Comparison of ENCODE assay signal across 33 cellular contexts in the genomic region with DNA sequence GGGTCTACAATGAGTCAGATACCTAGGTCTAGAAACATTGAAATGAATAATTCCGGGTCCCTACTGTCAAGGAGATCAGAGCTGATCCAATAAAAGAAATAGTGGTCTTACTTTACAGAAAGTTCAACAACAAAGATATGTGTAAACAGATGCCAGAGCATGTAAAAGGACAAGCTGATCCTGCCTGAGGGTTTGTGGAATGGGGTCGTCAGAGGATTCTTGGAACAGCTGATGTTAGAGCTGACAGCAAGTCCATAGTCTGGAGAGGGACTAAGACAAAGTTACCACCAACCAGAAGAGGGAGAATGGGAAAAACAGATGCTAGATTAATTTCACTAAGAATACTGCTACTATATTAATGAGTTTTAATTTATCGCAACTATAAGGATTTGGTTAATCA.
"Had no signal": no experiment of that assay in that cellular context is flagged by ENCODE, and none has a peak within 500 bp of the region (broad histone marks: within the 10 kb centered on the region; RNA-seq: fewer than 3 reads in every experiment).

No MANE protein-coding gene starts in this region.

- FAIRE-seq: endometrium, endothelial cell of umbilical vein had no signal

- H3K36me3 ChIP-seq: breast epithelium, colonic mucosa, gastrocnemius medialis had no signal

- H3K27me3 ChIP-seq: ascending aorta, breast epithelium, cardiac muscle cell, colonic mucosa, gastrocnemius medialis, heart left ventricle had no signal

- H3K27ac ChIP-seq: ascending aorta, breast epithelium, cardiac muscle cell, colonic mucosa, epithelial cell of prostate, gastrocnemius medialis, heart left ventricle had no signal

- H3K4me3 ChIP-seq: ascending aorta, breast epithelium, cardiac muscle cell, colonic mucosa, gastrocnemius medialis, heart left ventricle had no signal

- H3K9me3 ChIP-seq: ascending aorta, breast epithelium, colonic mucosa, gastrocnemius medialis, heart left ventricle had no signal

- DNase-seq: activated CD4-positive, alpha-beta memory T cell treated with anti-CD3 and anti-CD28 coated beads for 36 hours; activated CD4-positive, alpha-beta T cell treated with anti-CD3 and anti-CD28 coated beads for 36 hours; activated CD4-positive, alpha-beta T cell treated with anti-CD3 and anti-CD28 coated beads, Interleukin-2, amount 10 ng/mL, durations not matched to agents 24 days and 14 days; activated CD4-positive, CD25-positive, alpha-beta regulatory T cell; activated CD4-positive, CD25-positive, alpha-beta regulatory T cell treated with anti-CD3 and anti-CD28 coated beads, Interleukin-2, amount 50 U/mL, for 72 hours; activated CD8-positive, alpha-beta memory T cell treated with anti-CD3 and anti-CD28 coated beads, Interleukin-2, amount 10 ng/mL, durations not matched to agents 7 days and 5 days; activated CD8-positive, alpha-beta memory T cell treated with anti-CD3 and anti-CD28 coated beads, Interleukin-2, amount 50 U/mL, for 4 hours; activated CD8-positive, alpha-beta T cell treated with anti-CD3 and anti-CD28 coated beads, Interleukin-2, amount 10 ng/mL, durations not matched to agents 7 days and 5 days; activated gamma-delta T cell; activated naive CD4-positive, alpha-beta T cell; activated naive CD4-positive, alpha-beta T cell treated with anti-CD3 and anti-CD28 coated beads, Interleukin-2, amount 10 ng/mL, durations not matched to agents 7 days and 5 days; activated naive CD8-positive, alpha-beta T cell treated with anti-CD3 and anti-CD28 coated beads, Interleukin-2, amount 10 ng/mL, durations not matched to agents 7 days and 5 days; activated T-cell treated with anti-CD3 and anti-CD28 coated beads for 4 hours; activated T-cell treated with anti-CD3 and anti-CD28 coated beads, Interleukin-2, amount 50 U/mL, for 24 hours; activated T-cell treated with anti-CD3 and anti-CD28 coated beads, Interleukin-2, amount 50 U/mL, for 72 hours; central memory CD4-positive, alpha-beta T cell; cerebellar nuclear complex; colonic mucosa; effector CD8-positive, alpha-beta T cell; foreskin fibroblast; gastrocnemius medialis; glutamatergic neuron; heart left ventricle; T-helper 1 cell; T-helper 17 cell; T1000 had no signal

- ATAC-seq: activated CD4-positive, alpha-beta T cell treated with anti-CD3 and anti-CD28 coated beads for 36 hours; activated CD8-positive, alpha-beta memory T cell treated with anti-CD3 and anti-CD28 coated beads, Interleukin-2, amount 10 ng/mL, durations not matched to agents 7 days and 5 days; activated CD8-positive, alpha-beta T cell treated with anti-CD3 and anti-CD28 coated beads, Interleukin-2, amount 10 ng/mL, durations not matched to agents 7 days and 5 days; activated naive CD4-positive, alpha-beta T cell treated with anti-CD3 and anti-CD28 coated beads, Interleukin-2, amount 50 U/mL, for 72 hours; activated T-cell treated with anti-CD3 and anti-CD28 coated beads, Interleukin-2, amount 50 U/mL, for 72 hours; gastrocnemius medialis; heart left ventricle; T-helper 17 cell had no signal
